ENCODE assay signal across 11 cellular contexts in genomic region chr6:132132420-132132819, GRCh38.
DNase-seq lines count a peak whose midpoint lies in the region; ATAC-seq and TF ChIP-seq lines count a peak whose summit lies in the region.
"Had no signal": no experiment of that assay in that cellular context is flagged by ENCODE, and none has a peak within 500 bp of the region (broad histone marks: within the 10 kb centered on the region; RNA-seq: fewer than 3 reads in every experiment).

No MANE protein-coding gene starts in this region.

- no peak overlapping the region for H3K27ac ChIP-seq in effector memory CD4-positive, alpha-beta T cell (ENCODE audit: insufficient read depth, low read length, poor library complexity, severe bottlenecking)

- no peaks in the 10 kb centered on the region for H3K36me3 ChIP-seq in neuron (ENCODE audit: insufficient read depth, low read length)
- H3K36me3 ChIP-seq in mucosa of descending colon (ENCODE audit: low read depth): no peaks in the 10 kb centered on the region
- no peaks in the 10 kb centered on the region for H3K36me3 ChIP-seq in effector memory CD4-positive, alpha-beta T cell (ENCODE audit: control insufficient read depth, insufficient read depth, low read length)
- H3K36me3 ChIP-seq: lower lobe of right lung had no signal

- H3K4me3 ChIP-seq in fibroblast of pulmonary artery (replicated peaks; ENCODE audit: low read depth, low read length): no peak overlapping the region
- H3K4me3 ChIP-seq in neuron (ENCODE audit: low read length): no peak overlapping the region
- no peak overlapping the region for H3K4me3 ChIP-seq in mucosa of descending colon
- H3K4me3 ChIP-seq in effector memory CD4-positive, alpha-beta T cell (ENCODE audit: insufficient read depth, low read depth, low read length, poor library complexity, severe bottlenecking): no peak overlapping the region
- H3K4me3 ChIP-seq: lower lobe of right lung had no signal

- no peaks in the 10 kb centered on the region for H3K27me3 ChIP-seq in neuron (ENCODE audit: insufficient read depth, low read length)
- no peaks in the 10 kb centered on the region for H3K27me3 ChIP-seq in effector memory CD4-positive, alpha-beta T cell (replicated peaks; ENCODE audit: control insufficient read depth, insufficient read depth, low read length, poor library complexity, severe bottlenecking)

- H3K27ac Mint-ChIP-seq in activated T-helper 2 cell treated with anti-CD3 and anti-CD28 coated beads, Interferon-gamma antibody, Interleukin-2, Interleukin-4, amounts not matched to agents 10 μg/mL and 5 μg/mL and 100 μg/mL, durations not matched to agents 14 hours and 24 hours and 36 hours: no peak overlapping the region

- no peaks in the 10 kb centered on the region for H3K36me3 Mint-ChIP-seq in activated T-helper 2 cell treated with anti-CD3 and anti-CD28 coated beads, Interferon-gamma antibody, Interleukin-2, Interleukin-4, amounts not matched to agents 10 μg/mL and 5 μg/mL and 100 μg/mL, durations not matched to agents 14 hours and 24 hours and 36 hours (ENCODE audit: low read depth)

- TF ChIP-seq CTCF in fibroblast of pulmonary artery (IDR thresholded peaks at IDR 0.05; ENCODE audit: low read length, missing control alignments) (no peak), mucosa of descending colon (IDR thresholded peaks at IDR 0.05) (no peak)

- in situ Hi-C loops in SK-MEL-5 (cut with HindIII; ENCODE audit: low pct_unique_long_range_greater_than_20kb, low sequenced_read_pairs): no loop called here

- peaks cover 33% of the 10 kb centered on the region for H3K4me1 ChIP-seq in neuron (ENCODE audit: insufficient read depth, low read length)
- no peaks in the 10 kb centered on the region for H3K4me1 ChIP-seq in mucosa of descending colon (ENCODE audit: low read depth)
- H3K4me1 ChIP-seq in effector memory CD4-positive, alpha-beta T cell (ENCODE audit: control insufficient read depth, insufficient read depth, low read length, poor library complexity, severe bottlenecking): no peaks in the 10 kb centered on the region

- DNase-seq in A172 (ENCODE audit: low spot score): peak; percentile 35
- DNase-seq in SK-MEL-5 (ENCODE audit: low read depth, low spot score): peak; percentile 67
- DNase-seq in fibroblast of pulmonary artery (ENCODE audit: low read depth): peak; percentile 85
- DNase-seq in mucosa of descending colon: no peak
- DNase-seq in NCI-H2107 treated with DMSO at 0.1 percent for 48 hours (lab: John Stamatoyannopoulos, UW; ENCODE audit: unreplicated experiment): no peak
- no peak for DNase-seq in activated T-helper 2 cell treated with anti-CD3 and anti-CD28 coated beads, Interferon-gamma antibody, Interleukin-2, Interleukin-4, amounts not matched to agents 10 μg/mL and 5 μg/mL and 100 μg/mL, durations not matched to agents 14 hours and 24 hours and 36 hours (ENCODE audit: low spot score)
- DNase-seq in effector memory CD4-positive, alpha-beta T cell: no peak
- DNase-seq: effector CD4-positive, alpha-beta T cell; lower lobe of right lung; NCI-H1930 had no signal

- peaks cover 8% of the 10 kb centered on the region for H3K4me1 Mint-ChIP-seq in activated T-helper 2 cell treated with anti-CD3 and anti-CD28 coated beads, Interferon-gamma antibody, Interleukin-2, Interleukin-4, amounts not matched to agents 10 μg/mL and 5 μg/mL and 100 μg/mL, durations not matched to agents 14 hours and 24 hours and 36 hours (ENCODE audit: low read depth)

- no peaks in the 10 kb centered on the region for H3K9me3 Mint-ChIP-seq in activated T-helper 2 cell treated with anti-CD3 and anti-CD28 coated beads, Interferon-gamma antibody, Interleukin-2, Interleukin-4, amounts not matched to agents 10 μg/mL and 5 μg/mL and 100 μg/mL, durations not matched to agents 14 hours and 24 hours and 36 hours

- H3K4me3 Mint-ChIP-seq in activated T-helper 2 cell treated with anti-CD3 and anti-CD28 coated beads, Interferon-gamma antibody, Interleukin-2, Interleukin-4, amounts not matched to agents 10 μg/mL and 5 μg/mL and 100 μg/mL, durations not matched to agents 14 hours and 24 hours and 36 hours (ENCODE audit: low read depth): no peak overlapping the region

- peaks cover 3% of the 10 kb centered on the region for H3K27me3 Mint-ChIP-seq in activated T-helper 2 cell treated with anti-CD3 and anti-CD28 coated beads, Interferon-gamma antibody, Interleukin-2, Interleukin-4, amounts not matched to agents 10 μg/mL and 5 μg/mL and 100 μg/mL, durations not matched to agents 14 hours and 24 hours and 36 hours (ENCODE audit: low read depth)

- intact Hi-C loops in mucosa of descending colon (cut with DNase I, micrococcal nuclease): no loop called here
- intact Hi-C loops in activated T-helper 2 cell treated with anti-CD3 and anti-CD28 coated beads, Interferon-gamma antibody, Interleukin-2, Interleukin-4, amounts not matched to agents 10 μg/mL and 5 μg/mL and 100 μg/mL, durations not matched to agents 14 hours and 24 hours and 36 hours (cut with micrococcal nuclease): no loop called here

- no peak for ATAC-seq in mucosa of descending colon

- H2AFZ ChIP-seq in neuron (ENCODE audit: low read depth, low read length): peak overlapping the region; percentile 48

- H3K9me3 ChIP-seq in neuron (ENCODE audit: low read length) (no peaks in the 10 kb centered on the region), mucosa of descending colon (no peaks in the 10 kb centered on the region)
- H3K9me3 ChIP-seq in effector memory CD4-positive, alpha-beta T cell (ENCODE audit: control insufficient read depth, low read length): no peaks in the 10 kb centered on the region
- H3K9me3 ChIP-seq: lower lobe of right lung had no signal

Comparison
In these comparisons a context has a peak if more than half of its experiments do, and no peak if none do; other contexts are left out.
1. DNase-seq: peak in A172 (single experiment), SK-MEL-5 (single experiment) and fibroblast of pulmonary artery (single experiment); none in mucosa of descending colon (0 of 3), NCI-H2107 treated with DMSO at 0.1 percent for 48 hours (single experiment), activated T-helper 2 cell treated with anti-CD3 and anti-CD28 coated beads, Interferon-gamma antibody, Interleukin-2, Interleukin-4, amounts not matched to agents 10 μg/mL and 5 μg/mL and 100 μg/mL, durations not matched to agents 14 hours and 24 hours and 36 hours (single experiment) and effector memory CD4-positive, alpha-beta T cell (0 of 3).